In the genomic region with DNA sequence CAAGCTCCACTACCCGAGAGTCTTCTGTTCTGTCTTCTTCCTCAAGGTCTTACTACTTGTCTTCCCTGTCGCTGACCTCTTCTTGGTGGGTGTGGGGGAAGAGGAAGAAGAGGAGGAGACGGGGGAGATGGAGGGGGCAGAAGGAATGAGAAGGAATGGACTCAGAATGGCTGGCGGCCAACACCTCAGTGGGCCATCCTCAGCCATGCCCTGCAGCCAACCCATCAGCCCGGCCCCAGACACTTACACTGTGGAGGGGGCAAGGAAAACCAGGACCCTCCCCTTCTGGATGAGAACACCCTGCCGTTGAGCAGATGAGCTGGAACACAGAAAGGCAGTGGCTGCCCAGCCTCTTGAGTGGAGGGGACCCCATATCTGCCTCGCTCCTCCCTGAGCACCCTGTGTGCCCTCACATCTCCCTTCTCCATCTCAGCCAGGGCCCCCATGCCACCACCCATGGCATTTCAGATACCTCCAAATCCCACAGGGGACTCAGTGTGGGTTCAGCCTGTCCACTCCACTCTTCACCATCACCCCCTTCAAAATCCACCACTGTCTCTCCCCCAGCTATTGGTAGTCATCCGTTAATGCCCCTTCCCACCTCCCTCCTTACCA, we compare ENCODE assay signal across 18 cellular contexts. TPM values are rescaled to one million over a fixed set of nuclear protein-coding genes. Genes with fewer than 3 reads are reported as not detected.
DNase-seq lines count a peak whose midpoint lies in the region; ATAC-seq and TF ChIP-seq lines count a peak whose summit lies in the region.
"Had no signal": no experiment of that assay in that cellular context is flagged by ENCODE, and none has a peak within 500 bp of the region (broad histone marks: within the 10 kb centered on the region; RNA-seq: fewer than 3 reads in every experiment).

No MANE protein-coding gene starts in this region.

- ATAC-seq in left cardiac atrium (no peak), sciatic nerve (no peak)
- no peak for ATAC-seq in activated CD8-positive, alpha-beta T cell treated with anti-CD3 and anti-CD28 coated beads, Interleukin-2, amount 10 ng/mL, durations not matched to agents 7 days and 5 days
- ATAC-seq: CD8-positive, alpha-beta T cell had no signal

- H3K27me3 Mint-ChIP-seq in activated CD8-positive, alpha-beta T cell treated with anti-CD3 and anti-CD28 coated beads, Interleukin-2, amount 10 ng/mL, durations not matched to agents 7 days and 5 days (ENCODE audit: low read depth): no peaks in the 10 kb centered on the region
- H3K27me3 Mint-ChIP-seq: CD4-positive, CD25-positive, alpha-beta regulatory T cell had no signal

- TF ChIP-seq EP300 in suprapubic skin (IDR thresholded peaks at IDR 0.05): no peak

- H3K27ac Mint-ChIP-seq in activated CD8-positive, alpha-beta T cell treated with anti-CD3 and anti-CD28 coated beads, Interleukin-2, amount 10 ng/mL, durations not matched to agents 7 days and 5 days: no peak overlapping the region
- H3K27ac Mint-ChIP-seq: B cell; CD4-positive, CD25-positive, alpha-beta regulatory T cell; CD8-positive, alpha-beta T cell; HFFc6 had no signal

- no peak overlapping the region for H3K4me3 Mint-ChIP-seq in activated CD8-positive, alpha-beta T cell treated with anti-CD3 and anti-CD28 coated beads, Interleukin-2, amount 10 ng/mL, durations not matched to agents 7 days and 5 days
- H3K4me3 Mint-ChIP-seq: B cell; CD4-positive, CD25-positive, alpha-beta regulatory T cell; CD8-positive, alpha-beta T cell; HFFc6 had no signal

- intact Hi-C loops in cardiac septum (cut with DNase I): no loop called here
- intact Hi-C loops in left cardiac atrium (cut with DNase I): no loop called here
- intact Hi-C loops in sciatic nerve (cut with DNase I): no loop called here

- H3K4me1 ChIP-seq in suprapubic skin: no peaks in the 10 kb centered on the region
- H3K4me1 ChIP-seq: BLaER1, HAP-1 had no signal

- POLR2A ChIA-PET in activated CD8-positive, alpha-beta T cell treated with anti-CD3 and anti-CD28 coated beads, Interleukin-2, amount 10 ng/mL, durations not matched to agents 7 days and 5 days (lab: Charles Lee): no interaction called here

- H3K27me3 ChIP-seq in suprapubic skin: no peaks in the 10 kb centered on the region
- H3K27me3 ChIP-seq: BLaER1 had no signal

- H3K4me3 ChIP-seq in suprapubic skin: no peak overlapping the region
- H3K4me3 ChIP-seq: BLaER1, HAP-1 had no signal

- CTCF ChIA-PET in activated CD8-positive, alpha-beta T cell treated with anti-CD3 and anti-CD28 coated beads, Interleukin-2, amount 10 ng/mL, durations not matched to agents 7 days and 5 days (lab: Charles Lee): no interaction called here

- H3K27ac ChIP-seq in suprapubic skin: no peak overlapping the region
- H3K27ac ChIP-seq: 22Rv1, BLaER1, C4-2B had no signal

- no peaks in the 10 kb centered on the region for H3K4me1 Mint-ChIP-seq in activated CD8-positive, alpha-beta T cell treated with anti-CD3 and anti-CD28 coated beads, Interleukin-2, amount 10 ng/mL, durations not matched to agents 7 days and 5 days (ENCODE audit: low read depth)
- H3K4me1 Mint-ChIP-seq: B cell had no signal

- peak; percentile 55 for DNase-seq in cardiac septum (ENCODE audit: low spot score)
- no peak for DNase-seq in left cardiac atrium
- peak; percentile 21 for DNase-seq in sciatic nerve (ENCODE audit: low spot score)
- DNase-seq in suprapubic skin (ENCODE audit: low spot score in 2 of 2): peak; percentile 45
- no peak for DNase-seq in KG1 (lab: John Stamatoyannopoulos, UW)
- DNase-seq in activated CD8-positive, alpha-beta T cell treated with anti-CD3 and anti-CD28 coated beads, Interleukin-2, amount 10 ng/mL, durations not matched to agents 7 days and 5 days: no peak
- DNase-seq: Caco-2; CD4-positive, CD25-positive, alpha-beta regulatory T cell; CD8-positive, alpha-beta T cell; DMS153; DND-41; GOT3; HFFc6 had no signal

- WGBS in suprapubic skin: 84% methylated on average over 8 of the region's 8 CpGs

- no peak for TF ChIP-seq CTCF in suprapubic skin (IDR thresholded peaks at IDR 0.05)

- no peaks in the 10 kb centered on the region for H3K9me3 Mint-ChIP-seq in activated CD8-positive, alpha-beta T cell treated with anti-CD3 and anti-CD28 coated beads, Interleukin-2, amount 10 ng/mL, durations not matched to agents 7 days and 5 days (ENCODE audit: insufficient read depth)
- H3K9me3 Mint-ChIP-seq: HFFc6 had no signal

- no peaks in the 10 kb centered on the region for H3K36me3 Mint-ChIP-seq in activated CD8-positive, alpha-beta T cell treated with anti-CD3 and anti-CD28 coated beads, Interleukin-2, amount 10 ng/mL, durations not matched to agents 7 days and 5 days (ENCODE audit: low read depth)
- H3K36me3 Mint-ChIP-seq: CD4-positive, CD25-positive, alpha-beta regulatory T cell; CD8-positive, alpha-beta T cell had no signal

- no peaks in the 10 kb centered on the region for H3K36me3 ChIP-seq in suprapubic skin
- H3K36me3 ChIP-seq: BLaER1, HAP-1 had no signal

- no peaks in the 10 kb centered on the region for H3K9me3 ChIP-seq in suprapubic skin
- H3K9me3 ChIP-seq: BLaER1, Caco-2, HAP-1 had no signal

- no peak for TF ChIP-seq POLR2A in suprapubic skin (IDR thresholded peaks at IDR 0.05)

RNA-seq across cellular contexts. Expression of a gene that starts 45.5 kb away (rescaled TPM):
- total RNA-seq in cardiac septum: not detected
- total RNA-seq in left cardiac atrium: not detected
- not detected for total RNA-seq in sciatic nerve
- total RNA-seq in suprapubic skin: not detected
- not detected for total RNA-seq in activated CD8-positive, alpha-beta T cell treated with anti-CD3 and anti-CD28 coated beads, Interleukin-2, amount 10 ng/mL, durations not matched to agents 7 days and 5 days
- total RNA-seq: B cell; Caco-2; CD4-positive, CD25-positive, alpha-beta regulatory T cell; CD8-positive, alpha-beta T cell; HFFc6 had no signal

Comparison
In these comparisons a context has a peak if more than half of its experiments do, and no peak if none do; other contexts are left out.
1. DNase-seq: peak in cardiac septum (single experiment), sciatic nerve (single experiment) and suprapubic skin (2 of 2); none in left cardiac atrium (single experiment), KG1 (single experiment) and activated CD8-positive, alpha-beta T cell treated with anti-CD3 and anti-CD28 coated beads, Interleukin-2, amount 10 ng/mL, durations not matched to agents 7 days and 5 days (single experiment).